ENCODE assay signal across 25 cellular contexts in the genomic region with DNA sequence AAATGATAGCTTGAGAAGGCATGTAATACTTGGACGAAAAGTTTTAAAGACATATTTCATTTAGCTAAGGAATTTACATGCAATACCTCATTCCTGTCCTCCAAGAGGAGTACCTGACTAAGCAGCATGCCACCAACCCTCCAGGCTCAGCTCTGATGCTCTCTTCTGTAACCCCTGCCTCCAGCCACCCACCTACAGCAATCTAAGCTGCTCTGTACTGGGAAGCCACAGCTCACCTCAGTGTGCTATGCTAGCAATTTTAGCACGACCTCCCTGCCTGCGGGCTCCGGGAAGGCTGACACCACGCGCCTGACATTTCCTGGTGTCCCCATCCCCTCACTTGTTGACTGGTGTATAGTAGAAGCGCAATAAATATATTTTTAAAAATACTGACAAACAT. TPM values are rescaled to one million over a fixed set of nuclear protein-coding genes. Genes with fewer than 3 reads are reported as not detected.
"Had no signal": no experiment of that assay in that cellular context is flagged by ENCODE, and none has a peak within 500 bp of the region (broad histone marks: within the 10 kb centered on the region; RNA-seq: fewer than 3 reads in every experiment).

No MANE protein-coding gene starts in this region.

- H3K4me1 Mint-ChIP-seq: immature natural killer cell; naive B cell; natural killer cell; stimulated activated naive B cell treated with anti-CD40 and anti-IgM and Interleukin-4, amounts not matched to agents 10 μg/mL and 1 μg/mL and 100 μg/mL, for 72 hours had no signal

- H3K27ac Mint-ChIP-seq: immature natural killer cell; mesothelial cell of epicardium; naive B cell; natural killer cell; nephron progenitor cell; stimulated activated naive B cell treated with anti-CD40 and anti-IgM and Interleukin-4, amounts not matched to agents 10 μg/mL and 1 μg/mL and 100 μg/mL, for 72 hours had no signal

- DNase-seq: hippocampal formation; immature natural killer cell; left ventricle myocardium inferior; mesendoderm; naive B cell; natural killer cell; nephron progenitor cell; pancreas; retina; right cardiac atrium; stimulated activated CD4-positive, alpha-beta T cell treated with anti-CD3 and anti-CD28 coated beads, Interleukin-12 subunit alpha, Interleukin-12 subunit beta, amount 100 ng/mL, for 4 hours; stimulated activated CD4-positive, alpha-beta T cell treated with anti-CD3 and anti-CD28 coated beads, Interleukin-15, amount 100 ng/mL, for 24 hours; stimulated activated CD4-positive, alpha-beta T cell treated with anti-CD3 and anti-CD28 coated beads, Interleukin-2, amount 100 ng/mL, for 24 hours; stimulated activated CD4-positive, alpha-beta T cell treated with anti-CD3 and anti-CD28 coated beads, Interleukin-4, amount 100 ng/mL, for 1 hour; stimulated activated naive B cell treated with anti-CD40 and anti-IgM and Interleukin-4, amounts not matched to agents 10 μg/mL and 1 μg/mL and 100 μg/mL, for 72 hours; stimulated activated naive CD8-positive, alpha-beta T cell treated with anti-CD3 and anti-CD28 coated beads, Interleukin-15, Interleukin-2, amounts not matched to agents 100 U/mL and 50 U/mL, for 24 hours; tibial artery; trophoblast cell; upper lobe of right lung had no signal

- H3K36me3 Mint-ChIP-seq: immature natural killer cell; mesothelial cell of epicardium; naive B cell; natural killer cell; stimulated activated naive B cell treated with anti-CD40 and anti-IgM and Interleukin-4, amounts not matched to agents 10 μg/mL and 1 μg/mL and 100 μg/mL, for 72 hours had no signal

- H3K27me3 ChIP-seq: suprapubic skin, tibial artery, upper lobe of right lung had no signal

- H3K4me3 Mint-ChIP-seq: immature natural killer cell; mesothelial cell of epicardium; naive B cell; natural killer cell; nephron progenitor cell; stimulated activated naive B cell treated with anti-CD40 and anti-IgM and Interleukin-4, amounts not matched to agents 10 μg/mL and 1 μg/mL and 100 μg/mL, for 72 hours had no signal

- H3K9me3 Mint-ChIP-seq: immature natural killer cell; naive B cell; natural killer cell; stimulated activated naive B cell treated with anti-CD40 and anti-IgM and Interleukin-4, amounts not matched to agents 10 μg/mL and 1 μg/mL and 100 μg/mL, for 72 hours had no signal

- H3K36me3 ChIP-seq: left ventricle myocardium inferior, pancreas, prostate gland, suprapubic skin, thoracic aorta, tibial artery, upper lobe of right lung had no signal

- H3K4me1 ChIP-seq: left ventricle myocardium inferior, pancreas, prostate gland, suprapubic skin, tibial artery, upper lobe of right lung had no signal

- H3K27ac ChIP-seq: left ventricle myocardium inferior, pancreas, prostate gland, skin epidermis, suprapubic skin, thoracic aorta, tibial artery, upper lobe of right lung had no signal

- H3K9me3 ChIP-seq: left ventricle myocardium inferior, pancreas, prostate gland, suprapubic skin, thoracic aorta, tibial artery, upper lobe of right lung had no signal

- H3K4me3 ChIP-seq: left ventricle myocardium inferior, lung, pancreas, prostate gland, skin epidermis, suprapubic skin, thoracic aorta, tibial artery, upper lobe of right lung had no signal

RNA-seq across cellular contexts. Expression of gene GPM6B, which starts 23.2 kb away (rescaled TPM):
- total RNA-seq: natural killer cell had no signal
